ENCODE assay signal across 11 cellular contexts in genomic region chr18:3665187-3665586, GRCh38.
DNase-seq lines count a peak whose midpoint lies in the region; ATAC-seq, FAIRE-seq and TF ChIP-seq lines count a peak whose summit lies in the region.
"Had no signal": no experiment of that assay in that cellular context is flagged by ENCODE, and none has a peak within 500 bp of the region (broad histone marks: within the 10 kb centered on the region; RNA-seq: fewer than 3 reads in every experiment).

No MANE protein-coding gene starts in this region.

- ATAC-seq in DND-41 (ENCODE audit: insufficient read depth, low read depth) (no peak), RWPE2 (ENCODE audit: low read depth) (no peak), GM19395 (IDR thresholded peaks at IDR 0.05; ENCODE audit: unreplicated experiment) (no peak), Right ventricle myocardium inferior (no peak)
- ATAC-seq: natural killer cell had no signal

- H2BK12ac ChIP-seq in trophoblast cell (ENCODE audit: low read length), result no peak overlapping the region

- no peaks in the 10 kb centered on the region for H4K20me1 ChIP-seq in DND-41 (ENCODE audit: insufficient read depth, low read length)

- no peak for TF ChIP-seq CTCF in DND-41 (IDR thresholded peaks at IDR 0.05; ENCODE audit: borderline replicate concordance, extremely low read depth, low read length, poor library complexity, severe bottlenecking)
- TF ChIP-seq CTCF in RWPE2 (IDR thresholded peaks at IDR 0.05; ENCODE audit: poor library complexity, severe bottlenecking), result no peak

- H3K9ac ChIP-seq in DND-41 (ENCODE audit: low read depth, low read length), result no peak overlapping the region
- H3K9ac ChIP-seq in iPS-18a (ENCODE audit: low read length), result peak overlapping the region; percentile 11
- H3K9ac ChIP-seq in trophoblast cell (ENCODE audit: low read length), result no peak overlapping the region

- H3K4me1 ChIP-seq in DND-41 (ENCODE audit: insufficient read depth, low read length), result peaks cover 23% of the 10 kb centered on the region
- H3K4me1 ChIP-seq in RWPE2 (ENCODE audit: insufficient read depth, poor library complexity, severe bottlenecking), result peaks cover 10% of the 10 kb centered on the region
- peaks cover 15% of the 10 kb centered on the region for H3K4me1 ChIP-seq in iPS-18a (ENCODE audit: control insufficient read depth, low read depth, low read length)
- peaks cover 2 to 4% of the 10 kb centered on the region in 2 experiments for H3K4me1 ChIP-seq in trophoblast cell (ENCODE audit: control insufficient read depth in 1 of 2, insufficient read depth in 2 of 2, low read length in 2 of 2)

- H4K8ac ChIP-seq in trophoblast cell (ENCODE audit: low read depth, low read length), result no peak overlapping the region

- no peak for TF ChIP-seq POLR2A in GM12891 (IDR thresholded peaks at IDR 0.05; ENCODE audit: low read depth, low read length)

- H2BK5ac ChIP-seq in trophoblast cell (ENCODE audit: low read depth, low read length, poor library complexity), result no peak overlapping the region

- H2AK5ac ChIP-seq in trophoblast cell (ENCODE audit: low read length), result no peak overlapping the region

- no peak overlapping the region for H3K18ac ChIP-seq in trophoblast cell (ENCODE audit: low read length)

- H3K79me2 ChIP-seq in DND-41 (ENCODE audit: insufficient read depth, low read length) (no peaks in the 10 kb centered on the region), trophoblast cell (ENCODE audit: control insufficient read depth, insufficient read depth, low read length, poor library complexity) (peaks cover 1% of the 10 kb centered on the region)

- H2AFZ ChIP-seq in DND-41 (ENCODE audit: low read depth, low read length) (no peak overlapping the region), trophoblast cell (ENCODE audit: insufficient read depth, low read length, poor library complexity) (no peak overlapping the region)

- DNase-seq in DND-41, result no peak
- DNase-seq in RWPE2 (ENCODE audit: low spot score), result no peak
- no peak for DNase-seq in trophoblast cell
- DNase-seq in GM12891 (ENCODE audit: insufficient read length, low spot score), result no peak
- DNase-seq in Right ventricle myocardium inferior (ENCODE audit: missing footprints), result no peak
- DNase-seq in T1000 (lab: John Stamatoyannopoulos, UW), result no peak
- DNase-seq: activated naive CD8-positive, alpha-beta T cell treated with anti-CD3 and anti-CD28 coated beads for 36 hours; natural killer cell; stimulated activated naive CD4-positive, alpha-beta T cell treated with Interleukin-2 at 50 U/mL for 16 hours had no signal

- H3K23ac ChIP-seq in trophoblast cell (ENCODE audit: low read length), result no peak overlapping the region

- H3K4me2 ChIP-seq in DND-41 (ENCODE audit: insufficient read depth, low read length) (peak overlapping the region; percentile 75; the same call in 1 of the 2 replicates), trophoblast cell (ENCODE audit: low read length) (no peak overlapping the region)

- H4K91ac ChIP-seq in trophoblast cell (ENCODE audit: low read depth, low read length), result no peak overlapping the region

- H3K4ac ChIP-seq in trophoblast cell (ENCODE audit: low read depth, low read length), result no peak overlapping the region

- H3K27ac ChIP-seq in DND-41 (ENCODE audit: low read length) (no peak overlapping the region), RWPE2 (ENCODE audit: poor library complexity, severe bottlenecking) (peak overlapping the region; percentile 78), iPS-18a (ENCODE audit: low read length) (no peak overlapping the region), trophoblast cell (ENCODE audit: low read depth, low read length) (peak overlapping the region; percentile 54)

- no peak for FAIRE-seq in GM12891 (lab: Jason Lieb, UNC)

- H3K79me1 ChIP-seq in trophoblast cell (ENCODE audit: low read length), result peaks cover 11% of the 10 kb centered on the region

- H3K4me3 ChIP-seq in DND-41 (ENCODE audit: low read depth in 1 of 2, low read length in 2 of 2) (no peak overlapping the region), RWPE2 (ENCODE audit: severe bottlenecking) (no peak overlapping the region), iPS-18a (ENCODE audit: low read length) (peak overlapping the region; percentile 52), trophoblast cell (ENCODE audit: low read depth, low read length) (no peak overlapping the region)

- H4K12ac ChIP-seq in trophoblast cell (ENCODE audit: low read depth, low read length), result no peak overlapping the region

- no peak overlapping the region for H2BK120ac ChIP-seq in trophoblast cell (ENCODE audit: insufficient read depth, low read length, poor library complexity)

- intact Hi-C loops in Right ventricle myocardium inferior (cut with DNase I), result loop anchor here (5.0 kb wide), 1 partner anchor 213 kb away; the partner anchor contains the start of gene TGIF1

- no peak overlapping the region for H3K14ac ChIP-seq in trophoblast cell (ENCODE audit: low read length)

- no peaks in the 10 kb centered on the region for H3K27me3 ChIP-seq in DND-41 (ENCODE audit: insufficient read depth, low read length, poor library complexity)
- no peaks in the 10 kb centered on the region for H3K27me3 ChIP-seq in RWPE2 (ENCODE audit: insufficient read depth, poor library complexity, severe bottlenecking)
- H3K27me3 ChIP-seq in iPS-18a (ENCODE audit: control insufficient read depth, insufficient read depth, low read length), result no peaks in the 10 kb centered on the region
- no peaks in the 10 kb centered on the region for H3K27me3 ChIP-seq in trophoblast cell (ENCODE audit: insufficient read depth, low read length)

- no peaks in the 10 kb centered on the region for H3K9me3 ChIP-seq in DND-41 (ENCODE audit: insufficient read depth, low read length, severe bottlenecking)
- no peaks in the 10 kb centered on the region for H3K9me3 ChIP-seq in RWPE2 (ENCODE audit: severe bottlenecking)
- no peaks in the 10 kb centered on the region for H3K9me3 ChIP-seq in iPS-18a (ENCODE audit: control insufficient read depth, low read depth, low read length)
- no peaks in the 10 kb centered on the region for H3K9me3 ChIP-seq in trophoblast cell (ENCODE audit: insufficient read depth, low read depth, low read length)

- H3K36me3 ChIP-seq in DND-41 (ENCODE audit: insufficient read depth, low read length), result no peaks in the 10 kb centered on the region
- H3K36me3 ChIP-seq in RWPE2 (ENCODE audit: low read depth), result no peaks in the 10 kb centered on the region
- no peaks in the 10 kb centered on the region for H3K36me3 ChIP-seq in iPS-18a (ENCODE audit: control insufficient read depth, low read depth, low read length)
- H3K36me3 ChIP-seq in trophoblast cell (ENCODE audit: control insufficient read depth in 1 of 2, insufficient read depth in 2 of 2, low read length in 2 of 2), result no peaks in the 10 kb centered on the region

- WGBS in trophoblast cell (ENCODE audit: extremely low coverage, insufficient coverage, insufficient read length), result no CpG with 5 or more reads among the region's 3 CpGs

TF ChIP-seq in GM12891, 5 proteins besides CTCF, POLR2A, EP300 and RAD21:
- TF ChIP-seq POU2F2 (IDR thresholded peaks at IDR 0.05; ENCODE audit: low read depth, low read length) (no peak), SPI1 (IDR thresholded peaks at IDR 0.05; ENCODE audit: low read depth, low read length) (no peak), TAF1 (IDR thresholded peaks at IDR 0.05; ENCODE audit: low read depth, low read length) (no peak), POLR2AphosphoS5 (IDR thresholded peaks at IDR 0.05; ENCODE audit: low read depth, low read length) (no peak)

Comparison
In these comparisons a context has a peak if more than half of its experiments do, and no peak if none do; other contexts are left out.
1. H3K27ac ChIP-seq: peak in RWPE2 (single experiment) and trophoblast cell (single experiment); none in DND-41 (single experiment) and iPS-18a (single experiment).